In the genomic region with DNA sequence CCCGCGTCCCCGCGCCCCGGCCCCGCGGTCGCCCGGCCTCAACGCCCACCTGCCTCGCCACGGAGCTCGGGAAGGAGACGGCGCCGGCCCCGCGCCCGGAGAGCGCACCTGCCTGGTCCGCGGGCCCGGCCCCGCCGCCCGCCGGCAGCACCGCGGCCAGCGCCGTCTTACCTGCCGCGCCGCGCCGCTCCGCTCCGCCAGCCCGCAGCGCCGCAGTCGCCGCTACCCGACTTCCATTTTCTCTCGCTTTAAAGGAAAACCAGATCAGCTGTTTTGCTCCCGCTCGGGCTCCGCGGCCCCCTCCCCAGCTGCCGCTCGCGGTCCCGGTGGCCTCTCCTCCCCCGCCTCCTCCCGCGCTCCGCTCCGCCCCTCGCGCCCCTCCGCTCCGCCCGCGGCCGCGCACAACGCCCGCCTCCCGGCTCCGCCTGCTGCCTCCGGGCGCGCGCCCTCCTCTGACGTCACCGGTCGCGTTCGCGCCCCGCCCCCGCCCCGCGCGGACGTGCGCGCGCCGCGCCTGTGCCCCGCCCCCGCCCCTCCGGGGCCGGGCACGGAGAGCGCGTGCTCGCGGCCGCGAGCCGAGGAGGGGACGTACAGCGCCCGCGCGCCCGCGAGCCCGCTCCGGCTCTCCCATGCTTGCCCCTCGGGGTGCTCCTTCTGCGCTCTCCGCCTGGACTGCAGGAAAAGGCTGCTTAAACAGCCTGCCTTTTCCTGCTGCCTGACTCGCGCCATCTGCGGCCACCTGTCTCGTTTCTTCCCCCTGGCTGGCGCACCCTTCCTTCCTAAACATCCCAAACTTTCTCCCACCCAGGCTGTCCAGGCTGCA, we compare ENCODE assay signal across 8 cellular contexts. TPM values are rescaled to one million over a fixed set of nuclear protein-coding genes. Genes with fewer than 3 reads are reported as not detected.
DNase-seq lines count a peak whose midpoint lies in the region; TF ChIP-seq lines count a peak whose summit lies in the region.

TSS of gene OTUD7A (minus strand) at position 338 of the 823 bp plus-strand sequence.

- TF ChIP-seq EP300 in stomach (IDR thresholded peaks at IDR 0.05): no peak

- peak within 1 kb of the TSS; percentile 85 for H3K4me2 ChIP-seq in DOHH2 (ENCODE audit: low read length)

- H3K36me3 ChIP-seq in DOHH2 (ENCODE audit: control insufficient read depth, low read length) (no peaks in the 10 kb centered on the region), neuron (ENCODE audit: insufficient read depth, low read length) (no peaks in the 10 kb centered on the region), stomach (no peaks in the 10 kb centered on the region)

- TF ChIP-seq CTCF in DOHH2 (IDR thresholded peaks at IDR 0.05; ENCODE audit: low read depth, low read length, poor library complexity, severe bottlenecking): no peak
- no peak for TF ChIP-seq CTCF in stomach (IDR thresholded peaks at IDR 0.05)

- 0 to 2% (median 0%) methylated on average over 61 to 119 of the region's 120 CpGs for WGBS in stomach, 5 donors

- TF ChIP-seq POLR2A in Raji (IDR thresholded peaks at IDR 0.05; ENCODE audit: insufficient read depth, low read depth, low read length): peak; percentile 79
- no peak for TF ChIP-seq POLR2A in stomach (IDR thresholded peaks at IDR 0.05)

- intact Hi-C loops in stomach (cut with DNase I; ENCODE audit: low total_unique reads): loop anchor here (10.0 kb wide), 1 partner anchor 164 kb away; the partner anchor contains the start of gene CHRNA7

- H3K27ac ChIP-seq in DOHH2 (ENCODE audit: low read depth, low read length) (no peak within 1 kb of the TSS), stomach (peak within 1 kb of the TSS; percentile 75 to 88 (median 83))

- H3F3A ChIP-seq in DOHH2 (ENCODE audit: control insufficient read depth, insufficient read depth): peaks cover 4% of the 10 kb centered on the region; the same call in 1 of the 2 replicates

- peak within 1 kb of the TSS; percentile 82 for H2AFZ ChIP-seq in neuron (ENCODE audit: low read depth, low read length)

- peak; percentile 67 for DNase-seq in GOT3 (lab: John Stamatoyannopoulos, UW)
- peak; percentile 92 for DNase-seq in LoVo (ENCODE audit: low spot score)
- DNase-seq in activated gamma-delta T cell treated with Interleukin-2 at 50 U/mL for 16 hours: peak; percentile 76
- DNase-seq in foreskin melanocyte: peak; percentile 68
- DNase-seq in stomach: peak; percentile 86

- H3K4me3 ChIP-seq in DOHH2 (ENCODE audit: low read length) (peak within 1 kb of the TSS; percentile 81), neuron (ENCODE audit: low read length) (peak within 1 kb of the TSS; percentile 60), stomach (peak within 1 kb of the TSS; percentile 59 to 79 (median 68))

- no peaks in the 10 kb centered on the region for H3K79me2 ChIP-seq in DOHH2 (ENCODE audit: control insufficient read depth, low read length)

- no peaks in the 10 kb centered on the region for H4K20me1 ChIP-seq in DOHH2 (ENCODE audit: control insufficient read depth, insufficient read depth, low read depth, low read length)

- H3K4me1 ChIP-seq in DOHH2 (ENCODE audit: control insufficient read depth, low read length) (peaks cover 4% of the 10 kb centered on the region), neuron (ENCODE audit: insufficient read depth, low read length) (no peaks in the 10 kb centered on the region), stomach (peaks cover 6 to 14% (median 12%) of the 10 kb centered on the region in 4 donors)

- no peaks in the 10 kb centered on the region for H3K9me3 ChIP-seq in DOHH2 (ENCODE audit: control insufficient read depth, insufficient read depth, low read length)
- no peaks in the 10 kb centered on the region for H3K9me3 ChIP-seq in neuron (ENCODE audit: low read length)
- H3K9me3 ChIP-seq in stomach: no peaks in the 10 kb centered on the region

- no peaks in the 10 kb centered on the region for H3K9me2 ChIP-seq in DOHH2 (replicated peaks; ENCODE audit: control insufficient read depth, low read length)

- H3K27me3 ChIP-seq in DOHH2 (ENCODE audit: control insufficient read depth, low read length): no peaks in the 10 kb centered on the region
- H3K27me3 ChIP-seq in neuron (ENCODE audit: insufficient read depth, low read length): peaks cover 9% of the 10 kb centered on the region
- no peaks in the 10 kb centered on the region for H3K27me3 ChIP-seq in stomach

RNA-seq across cellular contexts. Expression of gene OTUD7A, which starts in this region (rescaled TPM):
- 1 to 10 TPM in 3 of 5 donors, under 1 TPM in 1, not detected in 1; under 0.01 to 8.1 (median 4.9) TPM for total RNA-seq in stomach
- polyA plus RNA-seq in stomach: under 1 TPM; 0.15 to 0.87 (median 0.40) TPM
